ENCODE assay signal across 8 cellular contexts in the genomic region with DNA sequence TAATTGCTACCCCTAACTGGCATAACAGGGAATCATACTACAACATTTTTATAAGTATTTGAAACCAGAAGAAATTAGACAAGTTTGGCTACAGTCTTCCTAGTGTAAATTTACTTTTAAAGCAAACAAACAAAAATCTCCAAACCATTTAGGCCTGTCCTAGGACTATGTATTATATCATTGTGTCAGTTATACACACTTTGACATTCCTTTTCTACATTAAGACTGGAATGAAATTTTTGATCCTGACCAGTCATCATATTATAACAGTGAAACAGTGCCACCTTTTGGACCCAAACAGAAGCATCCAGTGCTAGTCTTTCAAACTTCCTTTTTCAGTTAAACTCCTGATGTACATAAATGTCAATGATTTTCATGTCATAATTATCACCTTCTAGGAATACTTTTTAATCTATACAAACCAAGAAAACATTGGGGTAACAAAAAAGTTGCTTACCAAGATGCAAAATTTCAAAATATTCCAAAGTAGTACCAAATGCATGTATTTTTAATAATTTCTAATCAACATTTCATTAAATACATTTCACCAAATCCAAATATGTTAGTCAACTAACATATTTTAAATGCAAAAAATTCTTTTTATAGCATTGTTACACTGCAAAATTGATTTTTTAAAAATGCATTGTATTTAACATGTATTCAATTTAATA.
A peak's percentile ranks its signal among the peaks of the same experiment; 100 is the strongest.
DNase-seq lines count a peak whose midpoint lies in the region; ATAC-seq and TF ChIP-seq lines count a peak whose summit lies in the region.

No MANE protein-coding gene starts in this region.

- H3K9me3 ChIP-seq in right atrium auricular region, result no peaks in the 10 kb centered on the region
- no peaks in the 10 kb centered on the region for H3K9me3 ChIP-seq in stomach

- H3K27ac ChIP-seq in right atrium auricular region, result no peak overlapping the region
- H3K27ac ChIP-seq in stomach, result no peak overlapping the region

- no peak for TF ChIP-seq POLR2A in stomach (IDR thresholded peaks at IDR 0.05)

- H3K27me3 ChIP-seq in right atrium auricular region (no peaks in the 10 kb centered on the region), stomach (no peaks in the 10 kb centered on the region)

- intact Hi-C loops in Right ventricle myocardium superior (cut with DNase I) (loop anchor here (10.0 kb wide), 1 partner anchor 402 kb away; no protein-coding TSS in a partner anchor), cardiac septum (cut with DNase I) (loop anchor here (5.0 kb wide), 1 partner anchor 399 kb away; no protein-coding TSS in a partner anchor), stomach (cut with DNase I; ENCODE audit: low total_unique reads) (no loop called here)

- H3K4me3 ChIP-seq in WI38 (ENCODE audit: low read depth, low read length), result no peak overlapping the region
- no peak overlapping the region for H3K4me3 ChIP-seq in right atrium auricular region
- no peak overlapping the region for H3K4me3 ChIP-seq in stomach

- TF ChIP-seq CTCF in WI38 (IDR thresholded peaks at IDR 0.05; ENCODE audit: low read depth, low read length) (peak; percentile 43; the same call in 1 of the 2 replicates), right atrium auricular region (IDR thresholded peaks at IDR 0.05) (peak; percentile 68 to 76), stomach (IDR thresholded peaks at IDR 0.05) (peak in 5 of 7 experiments; percentile 25 to 61 (median 45))

- no peaks in the 10 kb centered on the region for H3K36me3 ChIP-seq in right atrium auricular region
- no peaks in the 10 kb centered on the region for H3K36me3 ChIP-seq in stomach

- H3K4me1 ChIP-seq in right atrium auricular region (peaks cover 0 to 6% of the 10 kb centered on the region in 2 donors), stomach (peaks cover 0 to 4% (median 0%) of the 10 kb centered on the region in 4 donors)

- DNase-seq in Right ventricle myocardium superior (no peak), cardiac septum (ENCODE audit: low spot score) (no peak), NCI-H2081 (lab: John Stamatoyannopoulos, UW) (peak; percentile 69 to 78), right atrium auricular region (ENCODE audit: low spot score) (no peak), stomach (no peak)
- no peak for DNase-seq in stimulated activated naive CD4-positive, alpha-beta T cell treated with Interleukin-2 at 50 U/mL for 16 hours (lab: John Stamatoyannopoulos, UW)

- peak; percentile 62 for ATAC-seq in Right ventricle myocardium superior (ENCODE audit: poor library complexity)
- ATAC-seq in HG02763 (IDR thresholded peaks at IDR 0.05; ENCODE audit: unreplicated experiment), result peak; percentile 60

- TF ChIP-seq EP300 in stomach (IDR thresholded peaks at IDR 0.05), result no peak

Comparison
In these comparisons a context has a peak if more than half of its experiments do, and no peak if none do; other contexts are left out.
1. DNase-seq: peak in NCI-H2081 (2 of 2); none in Right ventricle myocardium superior (single experiment), cardiac septum (single experiment), right atrium auricular region (single experiment), stomach (single experiment) and stimulated activated naive CD4-positive, alpha-beta T cell treated with Interleukin-2 at 50 U/mL for 16 hours (single experiment).
2. Peak in every context shown above with its lines, with median percentiles within 50 percentile points of each other: CTCF ChIP-seq.